In genomic region chr2:113138428-113139322, GRCh38 we compare ENCODE assay signal across 9 cellular contexts. TPM values are rescaled to one million over a fixed set of nuclear protein-coding genes. Genes with fewer than 3 reads are reported as not detected.
A peak's percentile ranks its signal among the peaks of the same experiment; 100 is the strongest.
DNase-seq lines count a peak whose midpoint lies in the region; ATAC-seq, FAIRE-seq and TF ChIP-seq lines count a peak whose summit lies in the region.
"Had no signal": no experiment of that assay in that cellular context is flagged by ENCODE, and none has a peak within 500 bp of the region (broad histone marks: within the 10 kb centered on the region; RNA-seq: fewer than 3 reads in every experiment).

No MANE protein-coding gene starts in this region.

- peaks cover 3% of the 10 kb centered on the region for H3K27me3 Mint-ChIP-seq in nephron (ENCODE audit: low read depth)

- peaks cover 5% of the 10 kb centered on the region for H3K4me1 Mint-ChIP-seq in nephron

- H3K27ac ChIP-seq in A549: peak overlapping the region; percentile 44 to 66; a peak in 5 of 6 replicates
- H3K27ac ChIP-seq in esophagus squamous epithelium: peak overlapping the region in 3 of 4 donors; percentile 47 to 83 (median 64)

- TF ChIP-seq CTCF in A549 (IDR thresholded peaks at IDR 0.05): peak; percentile 87
- TF ChIP-seq CTCF in esophagus squamous epithelium (IDR thresholded peaks at IDR 0.05): peak; percentile 69 to 84 (median 80)
- TF ChIP-seq CTCF in nephron (IDR thresholded peaks at IDR 0.05; ENCODE audit: unreplicated experiment in 3 of 3): peak; percentile 77 to 80 (median 80)

- TF ChIP-seq RAD21 in A549 (conservative IDR thresholded peaks at IDR 0.05 in 1 of 2, IDR thresholded peaks at IDR 0.05 in 1 of 2): peak; percentile 69 to 74

- CTCF ChIA-PET in A549 (lab: Yijun Ruan, JAX): interaction anchor here (0.6 to 9.0 kb wide), 49 partner anchors 10 to 1807 kb away, joined by 3 to 243 read pairs (median 4); partner anchors contain the start of genes IL1RN and PSD4

- H3K27ac Mint-ChIP-seq in nephron: no peak overlapping the region

- H3K36me3 Mint-ChIP-seq in nephron (ENCODE audit: low read depth): no peaks in the 10 kb centered on the region

- WGBS in A549 (ENCODE audit: missing lambda C conversion rate): 44% methylated on average over 13 of the region's 13 CpGs
- WGBS in esophagus squamous epithelium, 2 donors: 30 to 42% methylated on average over 12 to 13 of the region's 13 CpGs

- TF ChIP-seq POLR2A in A549 (IDR thresholded peaks at IDR 0.05; ENCODE audit: low read length) (no peak), esophagus squamous epithelium (IDR thresholded peaks at IDR 0.05) (no peak)

- intact Hi-C loops in esophagus squamous epithelium (cut with DNase I): loop anchor here (10.0 kb wide), 1 partner anchor 236 kb away; no protein-coding TSS in a partner anchor

- H3K9me3 ChIP-seq in A549 (no peaks in the 10 kb centered on the region), esophagus squamous epithelium (no peaks in the 10 kb centered on the region)

- no peak for TF ChIP-seq EP300 in A549 (IDR thresholded peaks at IDR 0.05)

- no peak for FAIRE-seq in A549 (lab: Jason Lieb, UNC)

- POLR2A ChIA-PET in A549 (lab: Yijun Ruan, JAX): interaction anchor here (1.1 kb wide), 1 partner anchor 60 kb away, joined by 13 read pairs; no protein-coding TSS in a partner anchor

- H3K4me3 ChIP-seq in A549 (no peak overlapping the region), esophagus squamous epithelium (no peak overlapping the region)

- DNase-seq in A549 (ENCODE audit: low read depth in 1 of 2, low spot score in 1 of 2) (peak; percentile 52 to 76), GM04504 (ENCODE audit: low read depth) (peak; percentile 36), NCI-H748 (lab: John Stamatoyannopoulos, UW; ENCODE audit: unreplicated experiment) (peak; percentile 58), esophagus squamous epithelium (lab: John Stamatoyannopoulos, UW) (no peak), NK-92 (lab: John Stamatoyannopoulos, UW; ENCODE audit: unreplicated experiment) (no peak)
- peak; percentile 38 for DNase-seq in activated CD8-positive, alpha-beta memory T cell treated with anti-CD3 and anti-CD28 coated beads, Interleukin-2, amount 50 U/mL, for 1 hour (ENCODE audit: extremely low read depth)

- peak; percentile 65 to 88; a peak in 5 of 6 replicates for ATAC-seq in A549
- peak; percentile 65 for ATAC-seq in HG03378 (IDR thresholded peaks at IDR 0.05; ENCODE audit: unreplicated experiment)

- H3K4me2 ChIP-seq in A549: peak overlapping the region; percentile 59

- H3K36me3 ChIP-seq in esophagus squamous epithelium: peaks cover 0 to 8% (median 2%) of the 10 kb centered on the region in 3 donors

- no peaks in the 10 kb centered on the region for H3K27me3 ChIP-seq in esophagus squamous epithelium

- H3K4me1 ChIP-seq in A549 (0 out of 3 replicates have a peak, but pooled peaks cover 4% of the 10 kb centered on the region), esophagus squamous epithelium (peaks cover 0 to 24% (median 6%) of the 10 kb centered on the region in 3 donors)

- no peaks in the 10 kb centered on the region for H3K9me3 Mint-ChIP-seq in nephron

- H3K4me3 Mint-ChIP-seq in nephron: no peak overlapping the region

TF ChIP-seq in A549, 52 proteins besides CTCF, POLR2A, EP300 and RAD21:
- TF ChIP-seq TFCP2L1 (CRISPR knock-in tag; IDR thresholded peaks at IDR 0.05) (no peak), MAFK (IDR thresholded peaks at IDR 0.05; ENCODE audit: partially characterized antibody) (peak; percentile 7), SMC3 (IDR thresholded peaks at IDR 0.05) (peak; percentile 91), ESRRA (IDR thresholded peaks at IDR 0.05; ENCODE audit: borderline replicate concordance, low read length) (no peak), EHMT2 (IDR thresholded peaks at IDR 0.05; ENCODE audit: low read depth) (no peak), POLR2AphosphoS2 (conservative IDR thresholded peaks at IDR 0.05; ENCODE audit: low read length) (no peak)

RNA-seq across cellular contexts. Expression of gene IL1RN, which starts 11.3 kb away (rescaled TPM):
- polyA plus RNA-seq in A549 (2011; rRNA removed) (not detected in 2 replicates), A549 (2017; fragmentation: RNase III; extraction: RNeasy Plus Mini Kit Qiagen cat#74134 plus additional on column Dnase treatment) (0.13 TPM in 1 of 3 replicates, not detected in the others)
- not detected in 2 replicates for polyA plus RNA-seq in A549 (2012; cell fraction: cytosol; rRNA removed)
- polyA plus RNA-seq in A549 (2012; cell fraction: nucleus; rRNA removed): 0.12 TPM in 1 of 2 replicates, not detected in the other
- polyA minus RNA-seq in A549 (2011; rRNA and poly(A)+ RNA removed): not detected in 2 replicates
- 1,000 to 10,000 TPM in 2 of 4 donors, 100 to 1,000 TPM in 2; 594 to 1,539 (median 978) TPM for total RNA-seq in esophagus squamous epithelium
- total RNA-seq: skeletal muscle tissue had no signal

RNA-seq across cellular contexts. Expression of gene PSD4, which starts 35.1 kb away (rescaled TPM):
- polyA plus RNA-seq in A549 (2011; rRNA removed): 5.4 and 6.7 TPM in 2 replicates
- polyA plus RNA-seq in A549 (2012; cell fraction: cytosol; rRNA removed): 4.3 and 5.3 TPM in 2 replicates
- 5.9 and 6.1 TPM in 2 replicates for polyA plus RNA-seq in A549 (2012; cell fraction: nucleus; rRNA removed)
- 13.9 to 21.6 TPM (median 21.1 TPM) in 3 replicates for polyA plus RNA-seq in A549 (2017; fragmentation: RNase III; extraction: RNeasy Plus Mini Kit Qiagen cat#74134 plus additional on column Dnase treatment)
- polyA minus RNA-seq in A549 (2011; rRNA and poly(A)+ RNA removed): 8.2 and 8.3 TPM in 2 replicates
- 10 to 100 TPM; 25.1 to 62.5 (median 50.2) TPM for total RNA-seq in esophagus squamous epithelium

Comparison
In these comparisons a context has a peak if more than half of its experiments do, and no peak if none do; other contexts are left out.
1. DNase-seq: peak in A549 (2 of 2), GM04504 (single experiment), NCI-H748 (single experiment) and activated CD8-positive, alpha-beta memory T cell treated with anti-CD3 and anti-CD28 coated beads, Interleukin-2, amount 50 U/mL, for 1 hour (single experiment); none in esophagus squamous epithelium (single experiment) and NK-92 (single experiment).
2. Peak in every context shown above with its lines, with median percentiles within 50 percentile points of each other: CTCF ChIP-seq.